Comparison of ENCODE assay signal across 8 cellular contexts in genomic region chr1:58513956-58514355, GRCh38.
"Had no signal": no experiment of that assay in that cellular context is flagged by ENCODE, and none has a peak within 500 bp of the region (broad histone marks: within the 10 kb centered on the region; RNA-seq: fewer than 3 reads in every experiment).

No MANE protein-coding gene starts in this region.

- H3K27ac ChIP-seq: HL-60, KMS-11 had no signal

- H3K9ac ChIP-seq: KMS-11 had no signal

- ATAC-seq: K562 had no signal

- H3K4me2 ChIP-seq: KMS-11 had no signal

- H3K4me3 ChIP-seq: K562 had no signal

- FAIRE-seq: HTR-8/SVneo, K562 had no signal

- DNase-seq: IMR-90, Karpas-422, KBM-7, KG1 had no signal
